12 cellular contexts compared by ENCODE assay signal in genomic region chr2:178530128-178530527, GRCh38. TPM values are rescaled to one million over a fixed set of nuclear protein-coding genes. Genes with fewer than 3 reads are reported as not detected.
A peak's percentile ranks its signal among the peaks of the same experiment; 100 is the strongest.
DNase-seq lines count a peak whose midpoint lies in the region; ATAC-seq and TF ChIP-seq lines count a peak whose summit lies in the region.
"Had no signal": no experiment of that assay in that cellular context is flagged by ENCODE, and none has a peak within 500 bp of the region (broad histone marks: within the 10 kb centered on the region; RNA-seq: fewer than 3 reads in every experiment).

No MANE protein-coding gene starts in this region.

- H3K27ac ChIP-seq in PC-9 = no peak overlapping the region
- H3K27ac ChIP-seq: body of pancreas had no signal

- H2AFZ ChIP-seq in PC-9 = no peak overlapping the region

- POLR2A ChIA-PET in activated CD8-positive, alpha-beta T cell treated with anti-CD3 and anti-CD28 coated beads for 36 hours (lab: Charles Lee) = interaction anchor here (1.2 kb wide), 1 partner anchor 51 kb away, joined by 3 read pairs; no protein-coding TSS in a partner anchor
- POLR2A ChIA-PET in PC-9 (lab: Charles Lee; ENCODE audit: unreplicated experiment) = no interaction called here

- H3K27me3 ChIP-seq in PC-9 (ENCODE audit: insufficient read depth, low read depth) = no peaks in the 10 kb centered on the region
- H3K27me3 ChIP-seq: BE2C, body of pancreas had no signal

- DNase-seq in stimulated activated naive CD8-positive, alpha-beta T cell treated with anti-CD3 and anti-CD28 coated beads, Interleukin-15, Interleukin-2, amounts not matched to agents 100 U/mL and 50 U/mL, for 24 hours = no peak
- no peak for DNase-seq in activated CD8-positive, alpha-beta T cell treated with anti-CD3 and anti-CD28 coated beads for 36 hours
- no peak for DNase-seq in NCI-H526 treated with DMSO at 0.1 percent for 48 hours (lab: John Stamatoyannopoulos, UW)
- no peak for DNase-seq in PC-9
- DNase-seq in hippocampal formation (lab: John Stamatoyannopoulos, UW) = no peak
- DNase-seq: BE2C, body of pancreas, DMS79, SK-N-SH had no signal

- H3K9me3 Mint-ChIP-seq in stimulated activated naive CD8-positive, alpha-beta T cell treated with anti-CD3 and anti-CD28 coated beads, Interleukin-15, Interleukin-2, amounts not matched to agents 100 ng/mL and 50 ng/mL, for 24 hours = peaks cover 7% of the 10 kb centered on the region
- H3K9me3 Mint-ChIP-seq in activated CD8-positive, alpha-beta T cell treated with anti-CD3 and anti-CD28 coated beads for 36 hours = no peaks in the 10 kb centered on the region

- H3K36me3 ChIP-seq in PC-9 (ENCODE audit: low read depth) = peaks cover 15% of the 10 kb centered on the region; the same call in 1 of the 2 replicates
- H3K36me3 ChIP-seq: BE2C had no signal

- H3K27me3 Mint-ChIP-seq in stimulated activated naive CD8-positive, alpha-beta T cell treated with anti-CD3 and anti-CD28 coated beads, Interleukin-15, Interleukin-2, amounts not matched to agents 100 ng/mL and 50 ng/mL, for 24 hours = no peaks in the 10 kb centered on the region
- H3K27me3 Mint-ChIP-seq in activated CD8-positive, alpha-beta T cell treated with anti-CD3 and anti-CD28 coated beads for 36 hours = no peaks in the 10 kb centered on the region

- H3K4me1 ChIP-seq in PC-9 (replicated peaks; ENCODE audit: insufficient read depth) = no peaks in the 10 kb centered on the region
- H3K4me1 ChIP-seq: BE2C, body of pancreas had no signal

- H3F3A ChIP-seq in PC-9 (ENCODE audit: insufficient read depth, low read depth) = no peaks in the 10 kb centered on the region

- no peak overlapping the region for H3K4me2 ChIP-seq in PC-9
- H3K4me2 ChIP-seq: SK-N-SH had no signal

- H4K20me1 ChIP-seq in PC-9 (ENCODE audit: insufficient read depth) = peaks cover 6% of the 10 kb centered on the region; the same call in 1 of the 2 replicates

- H3K9me3 ChIP-seq in PC-9 (ENCODE audit: insufficient read depth, low read depth) = no peaks in the 10 kb centered on the region
- H3K9me3 ChIP-seq: BE2C, body of pancreas, SK-N-SH had no signal

- H3K9me2 ChIP-seq in PC-9 (ENCODE audit: insufficient read depth) = no peaks in the 10 kb centered on the region
- H3K9me2 ChIP-seq: SK-N-SH had no signal

- peaks cover 51% of the 10 kb centered on the region for H3K4me1 Mint-ChIP-seq in stimulated activated naive CD8-positive, alpha-beta T cell treated with anti-CD3 and anti-CD28 coated beads, Interleukin-15, Interleukin-2, amounts not matched to agents 100 ng/mL and 50 ng/mL, for 24 hours (ENCODE audit: low read depth)
- H3K4me1 Mint-ChIP-seq in activated CD8-positive, alpha-beta T cell treated with anti-CD3 and anti-CD28 coated beads for 36 hours (ENCODE audit: low read depth) = peaks cover 50% of the 10 kb centered on the region

- peaks cover 81% of the 10 kb centered on the region for H3K36me3 Mint-ChIP-seq in stimulated activated naive CD8-positive, alpha-beta T cell treated with anti-CD3 and anti-CD28 coated beads, Interleukin-15, Interleukin-2, amounts not matched to agents 100 ng/mL and 50 ng/mL, for 24 hours (ENCODE audit: low read depth)
- H3K36me3 Mint-ChIP-seq in activated CD8-positive, alpha-beta T cell treated with anti-CD3 and anti-CD28 coated beads for 36 hours (ENCODE audit: low read depth) = peaks cover 68% of the 10 kb centered on the region

- no peak for TF ChIP-seq POLR2A in GM18505 (IDR thresholded peaks at IDR 0.05; ENCODE audit: borderline replicate concordance, extremely low read depth, insufficient read depth, insufficient read length)

- ATAC-seq in stimulated activated naive CD8-positive, alpha-beta T cell treated with anti-CD3 and anti-CD28 coated beads, Interleukin-15, Interleukin-2, amounts not matched to agents 100 U/mL and 50 U/mL, for 24 hours = no peak
- peak; percentile 1 for ATAC-seq in HG03280 (IDR thresholded peaks at IDR 0.05; ENCODE audit: unreplicated experiment)
- ATAC-seq in activated CD8-positive, alpha-beta T cell treated with anti-CD3 and anti-CD28 coated beads for 36 hours = no peak
- no peak for ATAC-seq in GM18505 (IDR thresholded peaks at IDR 0.05; ENCODE audit: unreplicated experiment)
- ATAC-seq: body of pancreas had no signal

- TF ChIP-seq CTCF in activated CD8-positive, alpha-beta T cell treated with anti-CD3 and anti-CD28 coated beads for 36 hours (IDR thresholded peaks at IDR 0.05) = no peak
- no peak for TF ChIP-seq CTCF in PC-9 (conservative IDR thresholded peaks at IDR 0.05)

- BruUV-seq in PC-9 (replicated peaks; lab: Mats Ljungman, UMichigan) = no TSS peak

- H3K4me3 Mint-ChIP-seq in stimulated activated naive CD8-positive, alpha-beta T cell treated with anti-CD3 and anti-CD28 coated beads, Interleukin-15, Interleukin-2, amounts not matched to agents 100 ng/mL and 50 ng/mL, for 24 hours = peak overlapping the region; percentile 23
- no peak overlapping the region for H3K4me3 Mint-ChIP-seq in activated CD8-positive, alpha-beta T cell treated with anti-CD3 and anti-CD28 coated beads for 36 hours

- no peak overlapping the region for H3K4me3 ChIP-seq in PC-9
- H3K4me3 ChIP-seq: body of pancreas had no signal

- peak overlapping the region; percentile 75 for H3K27ac Mint-ChIP-seq in stimulated activated naive CD8-positive, alpha-beta T cell treated with anti-CD3 and anti-CD28 coated beads, Interleukin-15, Interleukin-2, amounts not matched to agents 100 ng/mL and 50 ng/mL, for 24 hours
- peak overlapping the region; percentile 80 for H3K27ac Mint-ChIP-seq in activated CD8-positive, alpha-beta T cell treated with anti-CD3 and anti-CD28 coated beads for 36 hours

- CTCF ChIA-PET in activated CD8-positive, alpha-beta T cell treated with anti-CD3 and anti-CD28 coated beads for 36 hours (lab: Charles Lee) = interaction anchor here (0.8 to 1.3 kb wide), 4 partner anchors 8 to 116 kb away, joined by 3 to 5 read pairs (median 3); partner anchors contain the start of gene PLEKHA3
- CTCF ChIA-PET in PC-9 (lab: Charles Lee) = interaction anchor here (0.6 kb wide), 1 partner anchor 18 kb away, joined by 3 read pairs; no protein-coding TSS in a partner anchor

- peaks cover 64% of the 10 kb centered on the region for H3K79me2 ChIP-seq in PC-9 (ENCODE audit: low read depth)

- intact Hi-C loops in activated CD8-positive, alpha-beta T cell treated with anti-CD3 and anti-CD28 coated beads for 36 hours (cut with micrococcal nuclease) = no loop called here
- intact Hi-C loops in PC-9 (cut with micrococcal nuclease; ENCODE audit: unreplicated experiment) = no loop called here

RNA-seq across cellular contexts. Expression of gene PLEKHA3, which starts 49.9 kb away (rescaled TPM):
- total RNA-seq in activated CD8-positive, alpha-beta T cell treated with anti-CD3 and anti-CD28 coated beads for 36 hours = 10 to 100 TPM; 21.0 to 22.2 TPM
- 35.7 and 50.3 TPM in 2 replicates for total RNA-seq in PC-9 (2021)

RNA-seq across cellular contexts. Expression of gene FKBP7, which starts 51.7 kb away (rescaled TPM):
- total RNA-seq in activated CD8-positive, alpha-beta T cell treated with anti-CD3 and anti-CD28 coated beads for 36 hours = 1 to 10 TPM; 2.1 to 3.0 TPM
- 3.8 and 6.1 TPM in 2 replicates for total RNA-seq in PC-9 (2021)
